Comparison of ENCODE assay signal across 10 cellular contexts in the genomic region with DNA sequence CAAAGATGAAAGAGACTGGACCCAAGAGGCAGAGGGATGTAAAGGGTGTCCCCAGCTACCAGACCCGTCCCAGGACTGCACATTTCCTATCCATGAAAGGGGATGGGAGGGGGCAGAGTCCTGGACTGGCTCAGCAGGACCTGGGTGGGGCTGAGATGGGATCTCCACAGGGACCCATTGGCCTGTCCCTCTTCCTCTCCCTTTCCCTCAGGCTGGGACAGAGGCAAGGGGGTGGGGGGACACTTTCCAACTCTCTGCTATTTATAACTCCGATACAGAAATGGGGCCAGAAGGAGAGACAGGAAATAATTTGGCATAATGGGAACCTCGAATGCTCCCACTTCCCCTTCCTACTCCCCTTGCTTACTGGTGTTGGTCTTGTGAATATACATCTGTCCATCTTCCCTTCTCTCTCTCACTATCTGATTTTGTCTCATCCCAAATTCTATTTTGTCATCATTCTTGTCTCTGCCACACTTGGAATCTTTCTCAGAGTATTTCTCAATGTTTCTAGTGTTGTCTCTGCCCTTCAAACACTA. TPM values are rescaled to one million over a fixed set of nuclear protein-coding genes. Genes with fewer than 3 reads are reported as not detected.
A peak's percentile ranks its signal among the peaks of the same experiment; 100 is the strongest.
DNase-seq lines count a peak whose midpoint lies in the region; ATAC-seq, FAIRE-seq and TF ChIP-seq lines count a peak whose summit lies in the region.
"Had no signal": no experiment of that assay in that cellular context is flagged by ENCODE, and none has a peak within 500 bp of the region (broad histone marks: within the 10 kb centered on the region; RNA-seq: fewer than 3 reads in every experiment).

No MANE protein-coding gene starts in this region.

- peak overlapping the region; percentile 7; the same call in 1 of the 2 replicates for H3K18ac ChIP-seq in H1 (ENCODE audit: extremely low read depth, low read length)

- POLR2A ChIA-PET in A673 (lab: Charles Lee; ENCODE audit: low non-redundant PET), result no interaction called here
- POLR2A ChIA-PET in H1 (lab: Charles Lee; ENCODE audit: partially characterized antibody), result no interaction called here
- POLR2A ChIA-PET in naive thymus-derived CD4-positive, alpha-beta T cell (lab: Charles Lee), result interaction anchor here (0.6 kb wide), 1 partner anchor 12 kb away, joined by 3 read pairs; no protein-coding TSS in a partner anchor

- peaks cover 14% of the 10 kb centered on the region for H3K4me1 ChIP-seq in A673 (ENCODE audit: insufficient read depth, low read length, poor library complexity, severe bottlenecking)
- H3K4me1 ChIP-seq in H1 (replicated peaks in 1 of 4; ENCODE audit: control insufficient read depth in 3 of 4, insufficient read depth in 4 of 4, low read length in 3 of 4), result peaks cover 0 to 25% (median 8%) of the 10 kb centered on the region in 4 experiments; a peak in 5 of 7 replicates
- H3K4me1 ChIP-seq in naive thymus-derived CD4-positive, alpha-beta T cell (ENCODE audit: control insufficient read depth in 2 of 2, insufficient read depth in 2 of 2, low read length in 2 of 2), result peaks cover 4 to 7% of the 10 kb centered on the region in 2 donors

- no peak for TF ChIP-seq EP300 in H1 (IDR thresholded peaks at IDR 0.05; ENCODE audit: borderline replicate concordance in 1 of 2, low read depth in 2 of 2, low read length in 2 of 2)

- no peak for TF ChIP-seq POLR2A in H1 (IDR thresholded peaks at IDR 0.05; ENCODE audit: control extremely low read depth in 1 of 2, low read depth in 2 of 2, low read length in 2 of 2)

- TF ChIP-seq CTCF in A673 (conservative IDR thresholded peaks at IDR 0.05; ENCODE audit: low read depth, low read length) (no peak), H1 (IDR thresholded peaks at IDR 0.05; ENCODE audit: control extremely low read depth in 1 of 3, insufficient read depth in 1 of 3, low read depth in 1 of 3, low read length in 3 of 3) (no peak)

- H3K27ac Mint-ChIP-seq in IgD-negative memory B cell, result no peak overlapping the region
- peak overlapping the region in 2 of 9 donors; percentile 7 to 8 for H3K27ac Mint-ChIP-seq in naive thymus-derived CD4-positive, alpha-beta T cell

- no peaks in the 10 kb centered on the region for H3K36me3 ChIP-seq in A673 (ENCODE audit: insufficient read depth, low read length, poor library complexity, severe bottlenecking)
- no peaks in the 10 kb centered on the region for H3K36me3 ChIP-seq in H1 (ENCODE audit: control insufficient read depth in 2 of 4, insufficient read depth in 4 of 4, low read length in 3 of 4)
- H3K36me3 ChIP-seq in naive thymus-derived CD4-positive, alpha-beta T cell (ENCODE audit: control insufficient read depth in 2 of 3, insufficient read depth in 3 of 3, low read length in 3 of 3), result no peaks in the 10 kb centered on the region

- H2BK20ac ChIP-seq in H1 (ENCODE audit: low read length), result peak overlapping the region; percentile 29; the same call in 1 of the 2 replicates

- no peak for FAIRE-seq in H1 (lab: Jason Lieb, UNC)
- FAIRE-seq: endothelial cell of umbilical vein had no signal

- no peak overlapping the region for H4K91ac ChIP-seq in H1 (replicated peaks; ENCODE audit: insufficient read length, low read length)

- peaks cover 0 to 19% (median 12%) of the 10 kb centered on the region in 3 donors for H3K4me1 Mint-ChIP-seq in IgD-negative memory B cell
- peaks cover 13 to 23% (median 20%) of the 10 kb centered on the region in 7 donors for H3K4me1 Mint-ChIP-seq in naive thymus-derived CD4-positive, alpha-beta T cell

- no peak overlapping the region for H3K56ac ChIP-seq in H1 (replicated peaks; ENCODE audit: insufficient read length, low read depth, low read length)

- WGBS in H1 (ENCODE audit: extremely low coverage in 1 of 2, insufficient coverage in 1 of 2, insufficient read length in 1 of 2, insufficient replicate concordance in 2 of 2, low coverage in 1 of 2, low lambda C conversion rate in 2 of 2, missing lambda C conversion rate in 1 of 2), 2 experiments, result 42% methylated on average over 3 of the region's 3 CpGs; no CpG with 5 or more reads in 1 of the 2 experiments

- no peaks in the 10 kb centered on the region for H3K36me3 Mint-ChIP-seq in IgD-negative memory B cell
- no peaks in the 10 kb centered on the region for H3K36me3 Mint-ChIP-seq in naive thymus-derived CD4-positive, alpha-beta T cell

- H2BK5ac ChIP-seq in H1 (ENCODE audit: low read depth, low read length), result peak overlapping the region; percentile 72; the same call in 1 of the 2 replicates

- no peak overlapping the region for H3K23ac ChIP-seq in H1 (ENCODE audit: insufficient read length)

- no peak for DNase-seq in A673 (ENCODE audit: low spot score)
- no peak for DNase-seq in H1 (ENCODE audit: low read depth in 1 of 2, low spot score in 2 of 2)
- no peak for DNase-seq in naive thymus-derived CD4-positive, alpha-beta T cell
- DNase-seq: T1000 had no signal

- no TSS peak for BruUV-seq in A673 (replicated peaks; lab: Mats Ljungman, UMichigan)

- no peak overlapping the region for H4K8ac ChIP-seq in H1 (ENCODE audit: extremely low read depth, insufficient read depth, low read length)

- CTCF ChIA-PET in A673 (lab: Charles Lee), result no interaction called here
- CTCF ChIA-PET in H1 (lab: Charles Lee; ENCODE audit: partially characterized antibody), result interaction anchor here (2.7 kb wide), 1 partner anchor 11 kb away, joined by 16 read pairs; a partner anchor contains a TSS
- CTCF ChIA-PET in naive thymus-derived CD4-positive, alpha-beta T cell (lab: Charles Lee), result no interaction called here

- H3K9me3 ChIP-seq in A673 (ENCODE audit: low read depth, low read length, poor library complexity, severe bottlenecking) (no peaks in the 10 kb centered on the region), H1 (ENCODE audit: insufficient read depth in 2 of 2, low read depth in 1 of 2, low read length in 1 of 2) (no peaks in the 10 kb centered on the region)
- H3K9me3 ChIP-seq in naive thymus-derived CD4-positive, alpha-beta T cell (ENCODE audit: control insufficient read depth in 2 of 3, low read length in 3 of 3), result no peaks in the 10 kb centered on the region

- H2BK15ac ChIP-seq in H1 (ENCODE audit: low read length), result no peak overlapping the region; the same call in 1 of the 2 replicates

- H2BK120ac ChIP-seq in H1 (replicated peaks; ENCODE audit: low read depth, low read length), result no peak overlapping the region

- H2AFZ ChIP-seq in H1 (ENCODE audit: low read length), result peak overlapping the region; percentile 77

- H3K27me3 ChIP-seq in A673 (replicated peaks; ENCODE audit: insufficient read depth, low read depth, low read length, poor library complexity), result no peaks in the 10 kb centered on the region
- H3K27me3 ChIP-seq in H1 (replicated peaks in 1 of 4; ENCODE audit: control insufficient read depth in 3 of 4, extremely low read depth in 1 of 4, insufficient read depth in 3 of 4, low read length in 3 of 4), result peaks cover 0 to 3% (median 0%) of the 10 kb centered on the region in 4 experiments; a peak in 5 of 7 replicates
- H3K27me3 ChIP-seq in naive thymus-derived CD4-positive, alpha-beta T cell (ENCODE audit: control insufficient read depth in 2 of 2, insufficient read depth in 2 of 2, low read length in 2 of 2), result no peaks in the 10 kb centered on the region

- H3K79me1 ChIP-seq in H1 (ENCODE audit: low read depth, low read length), result peaks cover 11% of the 10 kb centered on the region; the same call in 1 of the 2 replicates

- peak overlapping the region; percentile 45; the same call in 1 of the 2 replicates for H2BK12ac ChIP-seq in H1 (ENCODE audit: low read depth, low read length)

- peaks cover 13% of the 10 kb centered on the region for H3K27me3 Mint-ChIP-seq in IgD-negative memory B cell
- peaks cover 0 to 74% (median 25%) of the 10 kb centered on the region in 5 donors for H3K27me3 Mint-ChIP-seq in naive thymus-derived CD4-positive, alpha-beta T cell

- peak overlapping the region; percentile 87 to 100 for H3K4me2 ChIP-seq in H1 (ENCODE audit: insufficient read depth in 1 of 2, low read depth in 2 of 2, low read length in 2 of 2)

- no peak overlapping the region for H2AK5ac ChIP-seq in H1 (ENCODE audit: low read depth, low read length)

- peaks cover 0 to 30% of the 10 kb centered on the region in 2 experiments; a peak in 2 of 4 replicates for H3K79me2 ChIP-seq in H1 (ENCODE audit: control insufficient read depth in 1 of 2, insufficient read depth in 2 of 2, low read length in 2 of 2)

- H3K4me3 Mint-ChIP-seq in IgD-negative memory B cell, result peak overlapping the region; percentile 44 to 94 (median 74)
- H3K4me3 Mint-ChIP-seq in naive thymus-derived CD4-positive, alpha-beta T cell, result peak overlapping the region; percentile 68 to 92 (median 82)

- intact Hi-C loops in A673 (cut with micrococcal nuclease; ENCODE audit: unreplicated experiment), result no loop called here
- intact Hi-C loops in naive thymus-derived CD4-positive, alpha-beta T cell (cut with micrococcal nuclease), result loop anchor here (1.0 to 5.0 kb wide), 2 partner anchors 8 to 61 kb away; a partner anchor contains a TSS

- H3K9me3 Mint-ChIP-seq in IgD-negative memory B cell, result no peaks in the 10 kb centered on the region
- H3K9me3 Mint-ChIP-seq in naive thymus-derived CD4-positive, alpha-beta T cell, result no peaks in the 10 kb centered on the region

- H3K4ac ChIP-seq in H1 (replicated peaks; ENCODE audit: insufficient read length, low read depth, low read length), result no peak overlapping the region

- no peak for TF ChIP-seq RAD21 in H1 (IDR thresholded peaks at IDR 0.05 in 1 of 2, conservative IDR thresholded peaks at IDR 0.05 in 1 of 2; ENCODE audit: low read depth in 2 of 2, low read length in 2 of 2)

- ATAC-seq in naive thymus-derived CD4-positive, alpha-beta T cell, result no peak
- ATAC-seq in HG02973 (IDR thresholded peaks at IDR 0.05; ENCODE audit: unreplicated experiment) (no peak), GM18520 (IDR thresholded peaks at IDR 0.05; ENCODE audit: unreplicated experiment) (no peak), HG03521 (IDR thresholded peaks at IDR 0.05; ENCODE audit: unreplicated experiment) (no peak), GM18867 (IDR thresholded peaks at IDR 0.05; ENCODE audit: unreplicated experiment) (no peak)

- H3K9ac ChIP-seq in H1 (replicated peaks in 1 of 4; ENCODE audit: extremely low read depth in 1 of 4, low read depth in 3 of 4, low read length in 3 of 4), result peak overlapping the region in 2 of 4 experiments; percentile 27 to 50; a peak in 3 of 7 replicates

- no peak overlapping the region for H3K14ac ChIP-seq in H1 (ENCODE audit: insufficient read length)

- no peak overlapping the region for H3K27ac ChIP-seq in A673 (ENCODE audit: low read depth, low read length, poor library complexity, severe bottlenecking)
- H3K27ac ChIP-seq in H1 (ENCODE audit: low read depth, low read length), result 0 out of 2 replicates have a peak overlapping the region, but pooled peaks have one; percentile 19
- H3K27ac ChIP-seq in naive thymus-derived CD4-positive, alpha-beta T cell (ENCODE audit: low read depth, low read length), result no peak overlapping the region

- H3K23me2 ChIP-seq in H1 (ENCODE audit: low read depth, low read length), result peaks cover 15% of the 10 kb centered on the region

- no peak overlapping the region for H4K5ac ChIP-seq in H1 (ENCODE audit: insufficient read length, low read depth, low read length)

- H3K4me3 ChIP-seq in A673 (ENCODE audit: low read depth, low read length, poor library complexity, severe bottlenecking), result peak overlapping the region; percentile 58
- H3K4me3 ChIP-seq in H1 (ENCODE audit: extremely low read depth in 1 of 4, insufficient read depth in 2 of 4, low read depth in 3 of 4, low read length in 4 of 4), result peak overlapping the region; percentile 64 to 88 (median 76)
- H3K4me3 ChIP-seq in naive thymus-derived CD4-positive, alpha-beta T cell (ENCODE audit: low read length), result no peak overlapping the region

- H4K20me1 ChIP-seq in H1 (replicated peaks in 1 of 2; ENCODE audit: control insufficient read depth in 1 of 2, insufficient read depth in 2 of 2, low read length in 2 of 2), result peaks cover 0 to 7% of the 10 kb centered on the region in 2 experiments

RNA-seq across cellular contexts. Expression of a gene that starts 1.1 kb away (rescaled TPM):
- 14.7 and 21.4 TPM in 2 replicates for total RNA-seq in A673 (2021)
- 0.13 TPM for polyA plus RNA-seq in IgD-negative memory B cell
- 76.4 and 86.1 TPM in 2 replicates for total RNA-seq in H1 (2021; fragmentation: NEBNext Ultra II Directional; extraction: Animal tissue kit (Norgen Biotek cat#: 25700))
- polyA plus RNA-seq in H1 (2011; rRNA removed), result 57.6 and 81.5 TPM in 2 replicates
- polyA plus RNA-seq in H1 (2011; cell fraction: cytosol; rRNA removed), result 83.6 TPM
- polyA plus RNA-seq in H1 (2011; cell fraction: nucleus; rRNA removed), result 576 TPM
- 88.5 to 116 TPM (median 98.2 TPM) in 4 replicates for polyA plus RNA-seq in H1 (2012, experiment 1 of 2)
- 49.5 TPM for polyA plus RNA-seq in H1 (2012, experiment 2 of 2)
- 53.7 TPM for polyA plus RNA-seq in H1 (2013, experiment 1 of 2)
- 44.3 TPM for polyA plus RNA-seq in H1 (2013, experiment 2 of 2)
- polyA minus RNA-seq in H1 (2011; rRNA and poly(A)+ RNA removed), result 39.1 and 41.6 TPM in 2 replicates
- 30.8 TPM for polyA minus RNA-seq in H1 (2011; cell fraction: cytosol; rRNA and poly(A)+ RNA removed)
- polyA minus RNA-seq in H1 (2011; cell fraction: nucleus; rRNA and poly(A)+ RNA removed), result 103 TPM
- 1 to 10 TPM; 1.4 to 4.6 (median 3.6) TPM for total RNA-seq in naive thymus-derived CD4-positive, alpha-beta T cell
- not detected for polyA plus RNA-seq in naive thymus-derived CD4-positive, alpha-beta T cell

RNA-seq across cellular contexts. Expression of a gene that starts 7.1 kb away (rescaled TPM):
- total RNA-seq in A673 (2021), result 76.0 and 86.3 TPM in 2 replicates
- polyA plus RNA-seq in IgD-negative memory B cell (174 TPM), H1 (2011; rRNA removed) (149 and 185 TPM in 2 replicates)
- 84.3 and 91.1 TPM in 2 replicates for total RNA-seq in H1 (2021; fragmentation: NEBNext Ultra II Directional; extraction: Animal tissue kit (Norgen Biotek cat#: 25700))
- 215 TPM for polyA plus RNA-seq in H1 (2011; cell fraction: cytosol; rRNA removed)
- 132 TPM for polyA plus RNA-seq in H1 (2011; cell fraction: nucleus; rRNA removed)
- polyA plus RNA-seq in H1 (2012, experiment 1 of 2), result 124 to 187 TPM (median 163 TPM) in 4 replicates
- 152 TPM for polyA plus RNA-seq in H1 (2012, experiment 2 of 2)
- polyA plus RNA-seq in H1 (2013, experiment 1 of 2), result 87.5 TPM
- 85.4 TPM for polyA plus RNA-seq in H1 (2013, experiment 2 of 2)
- 41.3 and 44.1 TPM in 2 replicates for polyA minus RNA-seq in H1 (2011; rRNA and poly(A)+ RNA removed)
- 24.3 TPM for polyA minus RNA-seq in H1 (2011; cell fraction: cytosol; rRNA and poly(A)+ RNA removed)
- 27.7 TPM for polyA minus RNA-seq in H1 (2011; cell fraction: nucleus; rRNA and poly(A)+ RNA removed)
- total RNA-seq in naive thymus-derived CD4-positive, alpha-beta T cell, result 100 to 1,000 TPM in 1 of 5 experiments, 10 to 100 TPM in 4; 37.6 to 112 (median 71.5) TPM
- polyA plus RNA-seq in naive thymus-derived CD4-positive, alpha-beta T cell, result 100 to 1,000 TPM in 1 of 2 donors, 10 to 100 TPM in 1; 83.5 to 102 TPM

RNA-seq across cellular contexts. Expression of a gene that starts 11.4 kb away (rescaled TPM):
- 6.7 and 9.7 TPM in 2 replicates for total RNA-seq in A673 (2021)
- polyA plus RNA-seq in IgD-negative memory B cell (2.2 TPM), H1 (2011; rRNA removed) (6.0 and 7.1 TPM in 2 replicates)
- 4.2 and 4.5 TPM in 2 replicates for total RNA-seq in H1 (2021; fragmentation: NEBNext Ultra II Directional; extraction: Animal tissue kit (Norgen Biotek cat#: 25700))
- polyA plus RNA-seq in H1 (2011; cell fraction: cytosol; rRNA removed), result 8.7 TPM
- 14.0 TPM for polyA plus RNA-seq in H1 (2011; cell fraction: nucleus; rRNA removed)
- 5.4 to 9.4 TPM (median 6.1 TPM) in 4 replicates for polyA plus RNA-seq in H1 (2012, experiment 1 of 2)
- polyA plus RNA-seq in H1 (2012, experiment 2 of 2), result 2.8 TPM
- 5.6 TPM for polyA plus RNA-seq in H1 (2013, experiment 1 of 2)
- polyA plus RNA-seq in H1 (2013, experiment 2 of 2), result 4.7 TPM
- polyA minus RNA-seq in H1 (2011; rRNA and poly(A)+ RNA removed), result 6.7 and 7.3 TPM in 2 replicates
- polyA minus RNA-seq in H1 (2011; cell fraction: cytosol; rRNA and poly(A)+ RNA removed), result 3.8 TPM
- 14.1 TPM for polyA minus RNA-seq in H1 (2011; cell fraction: nucleus; rRNA and poly(A)+ RNA removed)
- total RNA-seq in naive thymus-derived CD4-positive, alpha-beta T cell, result 10 to 100 TPM; 14.6 to 24.9 (median 15.9) TPM
- 1 to 10 TPM in 1 of 2 donors, under 1 TPM in 1; 0.67 to 1.3 TPM for polyA plus RNA-seq in naive thymus-derived CD4-positive, alpha-beta T cell

RNA-seq across cellular contexts. Expression of a gene that starts 20.0 kb away (rescaled TPM):
- 367 and 371 TPM in 2 replicates for total RNA-seq in A673 (2021)
- 171 TPM for polyA plus RNA-seq in IgD-negative memory B cell
- total RNA-seq in H1 (2021; fragmentation: NEBNext Ultra II Directional; extraction: Animal tissue kit (Norgen Biotek cat#: 25700)), result 440 and 460 TPM in 2 replicates
- 525 and 526 TPM in 2 replicates for polyA plus RNA-seq in H1 (2011; rRNA removed)
- polyA plus RNA-seq in H1 (2011; cell fraction: cytosol; rRNA removed), result 544 TPM
- polyA plus RNA-seq in H1 (2011; cell fraction: nucleus; rRNA removed), result 196 TPM
- polyA plus RNA-seq in H1 (2012, experiment 1 of 2), result 431 to 625 TPM (median 595 TPM) in 4 replicates
- 1,065 TPM for polyA plus RNA-seq in H1 (2012, experiment 2 of 2)
- polyA plus RNA-seq in H1 (2013, experiment 1 of 2), result 1,099 TPM
- polyA plus RNA-seq in H1 (2013, experiment 2 of 2), result 1,353 TPM
- polyA minus RNA-seq in H1 (2011; rRNA and poly(A)+ RNA removed), result 146 and 194 TPM in 2 replicates
- polyA minus RNA-seq in H1 (2011; cell fraction: cytosol; rRNA and poly(A)+ RNA removed), result 119 TPM
- polyA minus RNA-seq in H1 (2011; cell fraction: nucleus; rRNA and poly(A)+ RNA removed), result 71.1 TPM
- total RNA-seq in naive thymus-derived CD4-positive, alpha-beta T cell, result 100 to 1,000 TPM in 2 of 5 experiments, 10 to 100 TPM in 3; 43.2 to 216 (median 54.3) TPM
- polyA plus RNA-seq in naive thymus-derived CD4-positive, alpha-beta T cell, result 10 to 100 TPM; 68.7 to 69.8 TPM

RNA-seq across cellular contexts. Expression of a gene that starts 34.2 kb away (rescaled TPM):
- 38.4 and 46.9 TPM in 2 replicates for total RNA-seq in A673 (2021)
- polyA plus RNA-seq in IgD-negative memory B cell (1.1 TPM), H1 (2011; rRNA removed) (12.1 and 17.6 TPM in 2 replicates)
- 15.1 and 18.2 TPM in 2 replicates for total RNA-seq in H1 (2021; fragmentation: NEBNext Ultra II Directional; extraction: Animal tissue kit (Norgen Biotek cat#: 25700))
- 12.0 TPM for polyA plus RNA-seq in H1 (2011; cell fraction: cytosol; rRNA removed)
- polyA plus RNA-seq in H1 (2011; cell fraction: nucleus; rRNA removed), result 42.6 TPM
- polyA plus RNA-seq in H1 (2012, experiment 1 of 2), result 10.2 to 20.2 TPM (median 16.6 TPM) in 4 replicates
- polyA plus RNA-seq in H1 (2012, experiment 2 of 2), result 7.3 TPM
- 8.2 TPM for polyA plus RNA-seq in H1 (2013, experiment 1 of 2)
- 8.0 TPM for polyA plus RNA-seq in H1 (2013, experiment 2 of 2)
- polyA minus RNA-seq in H1 (2011; rRNA and poly(A)+ RNA removed), result 12.7 and 17.0 TPM in 2 replicates
- polyA minus RNA-seq in H1 (2011; cell fraction: cytosol; rRNA and poly(A)+ RNA removed), result 10.0 TPM
- 26.5 TPM for polyA minus RNA-seq in H1 (2011; cell fraction: nucleus; rRNA and poly(A)+ RNA removed)
- total RNA-seq in naive thymus-derived CD4-positive, alpha-beta T cell, result 10 to 100 TPM in 3 of 5 experiments, 1 to 10 TPM in 2; 6.6 to 16.2 (median 12.0) TPM
- polyA plus RNA-seq in naive thymus-derived CD4-positive, alpha-beta T cell, result under 1 TPM; 0.79 TPM
